ENCODE assay signal across 22 cellular contexts in genomic region chr1:154884868-154885706, GRCh38. TPM values are rescaled to one million over a fixed set of nuclear protein-coding genes. Genes with fewer than 3 reads are reported as not detected.
DNase-seq lines count a peak whose midpoint lies in the region; ATAC-seq and TF ChIP-seq lines count a peak whose summit lies in the region.
"Had no signal": no experiment of that assay in that cellular context is flagged by ENCODE, and none has a peak within 500 bp of the region (broad histone marks: within the 10 kb centered on the region; RNA-seq: fewer than 3 reads in every experiment).

No MANE protein-coding gene starts in this region.

- H3K27me3 ChIP-seq in SJSA1 (replicated peaks): peaks cover 42% of the 10 kb centered on the region
- no peaks in the 10 kb centered on the region for H3K27me3 ChIP-seq in liver (ENCODE audit: control insufficient read depth in 4 of 4, insufficient read depth in 4 of 4, low read length in 3 of 4)
- H3K27me3 ChIP-seq: body of pancreas, right lobe of liver, upper lobe of right lung had no signal

- H3K4me1 ChIP-seq in SJSA1 (replicated peaks) (peaks cover 13% of the 10 kb centered on the region), liver (ENCODE audit: control insufficient read depth in 4 of 4, insufficient read depth in 4 of 4, low read length in 3 of 4) (peaks cover 0 to 3% (median 0%) of the 10 kb centered on the region in 4 donors)
- H3K4me1 ChIP-seq: body of pancreas, right lobe of liver, upper lobe of right lung had no signal

- H3K36me3 ChIP-seq in SJSA1: no peaks in the 10 kb centered on the region
- H3K36me3 ChIP-seq in liver (ENCODE audit: control insufficient read depth in 4 of 4, insufficient read depth in 3 of 4, low read depth in 1 of 4, low read length in 3 of 4): no peaks in the 10 kb centered on the region
- H3K36me3 ChIP-seq: left ventricle myocardium inferior, right lobe of liver, upper lobe of right lung, WERI-Rb-1 had no signal

- ATAC-seq in GM21447 (IDR thresholded peaks at IDR 0.05; ENCODE audit: unreplicated experiment) (no peak), HG03460 (IDR thresholded peaks at IDR 0.05; ENCODE audit: unreplicated experiment) (no peak)
- ATAC-seq: activated CD8-positive, alpha-beta T cell treated with anti-CD3 and anti-CD28 coated beads, Interleukin-2, amount 10 ng/mL, durations not matched to agents 7 days and 5 days; body of pancreas; esophagus mucosa; GM23338; upper lobe of right lung had no signal

- no peak overlapping the region for H3K9ac ChIP-seq in liver (ENCODE audit: low read depth in 1 of 2, low read length in 2 of 2)

- 59% methylated on average over 6 of the region's 6 CpGs for WGBS in liver

- H3K4me3 ChIP-seq in SJSA1 (no peak overlapping the region), liver (ENCODE audit: low read depth in 1 of 3, low read length in 3 of 3) (no peak overlapping the region)
- H3K4me3 ChIP-seq: body of pancreas, GM23338, left ventricle myocardium inferior, right lobe of liver, upper lobe of right lung had no signal

- DNase-seq in CMK (ENCODE audit: low read depth) (peak; percentile 65), NCI-H1105 treated with DMSO at 0.1 percent for 48 hours (lab: John Stamatoyannopoulos, UW) (peak; percentile 64), SJSA1 (ENCODE audit: low read depth in 1 of 2, low spot score in 2 of 2) (peak; percentile 65), pons (ENCODE audit: low spot score) (no peak)
- no peak for DNase-seq in activated CD4-positive, alpha-beta T cell treated with anti-CD3 and anti-CD28 coated beads, Interleukin-2, amount 50 U/mL, for 1 hour
- DNase-seq: ACHN; activated CD8-positive, alpha-beta T cell treated with anti-CD3 and anti-CD28 coated beads, Interleukin-2, amount 10 ng/mL, durations not matched to agents 7 days and 5 days; activated naive CD8-positive, alpha-beta T cell treated with anti-CD3 and anti-CD28 coated beads for 36 hours; CD4-positive, CD25-positive, alpha-beta regulatory T cell; cortex of kidney; IMR-90; left ventricle myocardium inferior; NCI-H446; right lobe of liver; upper lobe of right lung; WERI-Rb-1 had no signal

- H3K9me3 ChIP-seq in SJSA1 (replicated peaks) (no peaks in the 10 kb centered on the region; the same call in 1 of the 2 replicates), liver (ENCODE audit: control insufficient read depth in 4 of 4, low read length in 3 of 4) (no peaks in the 10 kb centered on the region)
- H3K9me3 ChIP-seq: body of pancreas, left ventricle myocardium inferior, right lobe of liver, upper lobe of right lung had no signal

- no peak for TF ChIP-seq CTCF in liver (IDR thresholded peaks at IDR 0.05; ENCODE audit: low read depth, low read length, missing input control)

- no peak for TF ChIP-seq RAD21 in liver (IDR thresholded peaks at IDR 0.05)

- H3K27ac ChIP-seq in SJSA1: no peak overlapping the region
- H3K27ac ChIP-seq in liver (ENCODE audit: low read depth in 1 of 2, low read length in 2 of 2): no peak overlapping the region
- H3K27ac ChIP-seq: body of pancreas, left ventricle myocardium inferior, right lobe of liver, WERI-Rb-1 had no signal

TF ChIP-seq in liver, 16 proteins besides CTCF, POLR2A, EP300 and RAD21:
- TF ChIP-seq HNF4A (conservative IDR thresholded peaks at IDR 0.05): no peak
- no peak for TF ChIP-seq FOXA2 (IDR thresholded peaks at IDR 0.05)
- TF ChIP-seq NR2F2 (IDR thresholded peaks at IDR 0.05): peak; percentile 74
- TF ChIP-seq, protein P1, sequence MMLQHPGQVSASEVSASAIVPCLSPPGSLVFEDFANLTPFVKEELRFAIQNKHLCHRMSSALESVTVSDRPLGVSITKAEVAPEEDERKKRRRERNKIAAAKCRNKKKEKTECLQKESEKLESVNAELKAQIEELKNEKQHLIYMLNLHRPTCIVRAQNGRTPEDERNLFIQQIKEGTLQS (IDR thresholded peaks at IDR 0.05): no peak
- no peak for TF ChIP-seq RXRA (IDR thresholded peaks at IDR 0.05)
- no peak for TF ChIP-seq GABPA (IDR thresholded peaks at IDR 0.05 in 1 of 2, conservative IDR thresholded peaks at IDR 0.05 in 1 of 2)
TF ChIP-seq in liver: peak in this region for 1.

RNA-seq across cellular contexts. Expression of gene KCNN3, which starts 15.0 kb away (rescaled TPM):
- total RNA-seq in SJSA1 (2014; rRNA removed; shearing (Covaris generic)): not detected in 2 replicates
- under 1 TPM; 0.14 to 0.17 TPM for total RNA-seq in liver
- under 1 TPM; 0.09 to 0.68 TPM for polyA plus RNA-seq in liver
- total RNA-seq: activated CD8-positive, alpha-beta T cell treated with anti-CD3 and anti-CD28 coated beads, Interleukin-2, amount 10 ng/mL, durations not matched to agents 7 days and 5 days; IMR-90 had no signal
- polyA plus RNA-seq: CD4-positive, CD25-positive, alpha-beta regulatory T cell had no signal

RNA-seq across cellular contexts. Expression of gene PMVK, which starts 51.4 kb away (rescaled TPM):
- total RNA-seq in SJSA1 (2014; rRNA removed; shearing (Covaris generic)): 0.41 and 4.7 TPM in 2 replicates
- total RNA-seq in liver: 10 to 100 TPM in 1 of 2 donors, 1 to 10 TPM in 1; 9.7 to 14.6 TPM
- 10 to 100 TPM; 22.6 to 37.3 TPM for polyA plus RNA-seq in liver

Comparison
In these comparisons a context has a peak if more than half of its experiments do, and no peak if none do; other contexts are left out.
1. DNase-seq: peak in CMK (single experiment), NCI-H1105 treated with DMSO at 0.1 percent for 48 hours (single experiment) and SJSA1 (2 of 2); none in pons (single experiment) and activated CD4-positive, alpha-beta T cell treated with anti-CD3 and anti-CD28 coated beads, Interleukin-2, amount 50 U/mL, for 1 hour (single experiment).